Comparison of ENCODE assay signal across 25 cellular contexts in the genomic region with DNA sequence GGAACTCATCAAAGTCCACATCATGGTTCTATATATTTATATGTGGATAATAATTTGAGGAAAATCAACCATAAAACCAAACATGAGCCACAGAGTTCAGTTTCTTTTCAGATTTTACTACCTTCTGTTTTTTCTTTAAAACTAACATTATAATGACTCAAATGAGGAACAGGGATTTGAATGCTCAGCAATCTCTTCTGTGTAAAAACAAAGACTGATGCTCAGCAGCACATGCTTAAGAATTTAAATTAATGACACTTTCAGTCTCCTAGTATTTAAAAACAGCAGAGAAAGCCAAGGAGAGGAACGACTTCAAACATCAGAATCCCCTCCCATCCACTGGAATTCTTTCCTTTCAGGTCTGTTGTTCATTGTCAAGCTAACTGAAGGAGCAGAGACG.
"Had no signal": no experiment of that assay in that cellular context is flagged by ENCODE, and none has a peak within 500 bp of the region (broad histone marks: within the 10 kb centered on the region; RNA-seq: fewer than 3 reads in every experiment).

No MANE protein-coding gene starts in this region.

- H3K27ac Mint-ChIP-seq: activated CD4-positive, alpha-beta T cell treated with anti-CD3 and anti-CD28 coated beads, Interleukin-2, amount 10 ng/mL, durations not matched to agents 24 days and 14 days; activated CD8-positive, alpha-beta T cell treated with anti-CD3 and anti-CD28 coated beads, Interleukin-2, amount 10 ng/mL, durations not matched to agents 7 days and 5 days; activated naive CD4-positive, alpha-beta T cell treated with anti-CD3 and anti-CD28 coated beads, Interleukin-2, amount 50 U/mL, for 24 hours; activated T-helper 1 cell treated with anti-CD3 and anti-CD28 coated beads, Interleukin-12 subunit alpha, Interleukin-12 subunit beta, Interleukin-2, Interleukin-4 antibody, amounts not matched to agents 30 ng/mL and 10 ng/mL and 1 ng/mL, durations not matched to agents 14 hours and 24 hours and 36 hours; memory B cell; natural killer cell; stimulated activated effector memory CD8-positive, alpha-beta T cell treated with anti-CD3 and anti-CD28 coated beads, Interleukin-12 subunit alpha, Interleukin-12 subunit beta, amount 100 ng/mL, for 72 hours; stimulated activated naive CD8-positive, alpha-beta T cell treated with anti-CD3 and anti-CD28 coated beads, Interleukin-15, amount 100 ng/mL, for 72 hours; T-helper 17 cell had no signal

- H3K36me3 ChIP-seq: brain microvascular endothelial cell, esophagus muscularis mucosa, heart right ventricle, prostate gland, right atrium auricular region, suprapubic skin, tibial nerve had no signal

- FAIRE-seq: keratinocyte had no signal

- H3K4me1 ChIP-seq: suprapubic skin had no signal

- H3K9me3 ChIP-seq: esophagus muscularis mucosa, heart right ventricle, mucosa of descending colon, prostate gland, right atrium auricular region, suprapubic skin, tibial nerve had no signal

- H3K27me3 Mint-ChIP-seq: activated naive CD4-positive, alpha-beta T cell treated with anti-CD3 and anti-CD28 coated beads, Interleukin-2, amount 50 U/mL, for 24 hours had no signal

- DNase-seq: activated CD4-positive, alpha-beta T cell treated with anti-CD3 and anti-CD28 coated beads, Interleukin-2, amount 10 ng/mL, durations not matched to agents 24 days and 14 days; activated CD8-positive, alpha-beta T cell treated with anti-CD3 and anti-CD28 coated beads, Interleukin-2, amount 10 ng/mL, durations not matched to agents 7 days and 5 days; activated gamma-delta T cell; brain microvascular endothelial cell; caudate nucleus; effector memory CD4-positive, alpha-beta T cell; heart right ventricle; left colon; mucosa of descending colon; natural killer cell; stimulated activated CD4-positive, alpha-beta T cell treated with anti-CD3 and anti-CD28 coated beads, Interleukin-1b, Interleukin-23, amount 100 ng/mL, for 48 hours; stimulated activated naive CD8-positive, alpha-beta T cell treated with anti-CD3 and anti-CD28 coated beads, Interleukin-15, amount 100 ng/mL, for 72 hours; SW 1271; T-helper 17 cell had no signal

- H3K27me3 ChIP-seq: brain microvascular endothelial cell, esophagus muscularis mucosa, heart right ventricle, right atrium auricular region, suprapubic skin, tibial nerve had no signal

- H3K4me3 ChIP-seq: esophagus muscularis mucosa, heart right ventricle, mucosa of descending colon, prostate gland, right atrium auricular region, skin epidermis, suprapubic skin, tibial nerve had no signal

- H3K9me3 Mint-ChIP-seq: activated CD4-positive, alpha-beta T cell treated with anti-CD3 and anti-CD28 coated beads, Interleukin-2, amount 10 ng/mL, durations not matched to agents 24 days and 14 days; activated naive CD4-positive, alpha-beta T cell treated with anti-CD3 and anti-CD28 coated beads, Interleukin-2, amount 50 U/mL, for 24 hours; activated T-helper 1 cell treated with anti-CD3 and anti-CD28 coated beads, Interleukin-12 subunit alpha, Interleukin-12 subunit beta, Interleukin-2, Interleukin-4 antibody, amounts not matched to agents 30 ng/mL and 10 ng/mL and 1 ng/mL, durations not matched to agents 14 hours and 24 hours and 36 hours; memory B cell; natural killer cell; stimulated activated effector memory CD8-positive, alpha-beta T cell treated with anti-CD3 and anti-CD28 coated beads, Interleukin-12 subunit alpha, Interleukin-12 subunit beta, amount 100 ng/mL, for 72 hours; stimulated activated naive CD8-positive, alpha-beta T cell treated with anti-CD3 and anti-CD28 coated beads, Interleukin-15, amount 100 ng/mL, for 72 hours had no signal

- H3K4me3 Mint-ChIP-seq: activated CD4-positive, alpha-beta T cell treated with anti-CD3 and anti-CD28 coated beads, Interleukin-2, amount 10 ng/mL, durations not matched to agents 24 days and 14 days; activated CD8-positive, alpha-beta T cell treated with anti-CD3 and anti-CD28 coated beads, Interleukin-2, amount 10 ng/mL, durations not matched to agents 7 days and 5 days; activated naive CD4-positive, alpha-beta T cell treated with anti-CD3 and anti-CD28 coated beads, Interleukin-2, amount 50 U/mL, for 24 hours; activated T-helper 1 cell treated with anti-CD3 and anti-CD28 coated beads, Interleukin-12 subunit alpha, Interleukin-12 subunit beta, Interleukin-2, Interleukin-4 antibody, amounts not matched to agents 30 ng/mL and 10 ng/mL and 1 ng/mL, durations not matched to agents 14 hours and 24 hours and 36 hours; memory B cell; natural killer cell; stimulated activated effector memory CD8-positive, alpha-beta T cell treated with anti-CD3 and anti-CD28 coated beads, Interleukin-12 subunit alpha, Interleukin-12 subunit beta, amount 100 ng/mL, for 72 hours; stimulated activated naive CD8-positive, alpha-beta T cell treated with anti-CD3 and anti-CD28 coated beads, Interleukin-15, amount 100 ng/mL, for 72 hours; T-helper 17 cell had no signal

- H3K36me3 Mint-ChIP-seq: memory B cell; natural killer cell; stimulated activated effector memory CD8-positive, alpha-beta T cell treated with anti-CD3 and anti-CD28 coated beads, Interleukin-12 subunit alpha, Interleukin-12 subunit beta, amount 100 ng/mL, for 72 hours had no signal

- H3K4me1 Mint-ChIP-seq: activated CD4-positive, alpha-beta T cell treated with anti-CD3 and anti-CD28 coated beads, Interleukin-2, amount 10 ng/mL, durations not matched to agents 24 days and 14 days had no signal

- ATAC-seq: activated CD8-positive, alpha-beta T cell treated with anti-CD3 and anti-CD28 coated beads, Interleukin-2, amount 10 ng/mL, durations not matched to agents 7 days and 5 days; heart right ventricle; left colon; mucosa of descending colon; natural killer cell; stimulated activated effector memory CD8-positive, alpha-beta T cell treated with anti-CD3 and anti-CD28 coated beads, Interleukin-12 subunit alpha, Interleukin-12 subunit beta, amount 100 ng/mL, for 72 hours; stimulated activated naive CD8-positive, alpha-beta T cell treated with anti-CD3 and anti-CD28 coated beads, Interleukin-15, amount 100 ng/mL, for 72 hours; T-helper 17 cell had no signal

- H3K27ac ChIP-seq: brain microvascular endothelial cell, prostate gland, right atrium auricular region, skin epidermis, suprapubic skin had no signal
